12 cellular contexts compared by ENCODE assay signal in genomic region chr6:45187841-45188240, GRCh38.
DNase-seq lines count a peak whose midpoint lies in the region; ATAC-seq and TF ChIP-seq lines count a peak whose summit lies in the region.
"Had no signal": no experiment of that assay in that cellular context is flagged by ENCODE, and none has a peak within 500 bp of the region (broad histone marks: within the 10 kb centered on the region; RNA-seq: fewer than 3 reads in every experiment).

No MANE protein-coding gene starts in this region.

- TF ChIP-seq CTCF in AG04450 (IDR thresholded peaks at IDR 0.05; ENCODE audit: low read depth, low read length) (no peak), RWPE1 (conservative IDR thresholded peaks at IDR 0.05; ENCODE audit: low read depth) (no peak), choroid plexus epithelial cell (conservative IDR thresholded peaks at IDR 0.05; ENCODE audit: low read depth, low read length) (no peak), endothelial cell (IDR thresholded peaks at IDR 0.05; ENCODE audit: unreplicated experiment) (no peak)

- H3K36me3 Mint-ChIP-seq in endothelial cell (ENCODE audit: low read depth, unreplicated experiment), result no peaks in the 10 kb centered on the region

- POLR2A ChIA-PET in AG04450 (lab: Yijun Ruan, JAX) (no interaction called here), RWPE1 (lab: Yijun Ruan, JAX; ENCODE audit: low non-redundant PET) (no interaction called here)

- no peaks in the 10 kb centered on the region for H3K27me3 Mint-ChIP-seq in endothelial cell (ENCODE audit: unreplicated experiment)

- no peaks in the 10 kb centered on the region for H3K9me3 Mint-ChIP-seq in endothelial cell (ENCODE audit: unreplicated experiment)

- CTCF ChIA-PET in AG04450 (lab: Charles Lee) (no interaction called here), RWPE1 (lab: Yijun Ruan, JAX) (no interaction called here)

- no peak overlapping the region for H3K4me3 ChIP-seq in AG04450 (ENCODE audit: low read depth, low read length)
- H3K4me3 ChIP-seq in choroid plexus epithelial cell (ENCODE audit: low read depth, low read length), result no peak overlapping the region
- H3K4me3 ChIP-seq: suprapubic skin had no signal

- no peak for ATAC-seq in GM18907 (IDR thresholded peaks at IDR 0.05; ENCODE audit: unreplicated experiment)

- no peaks in the 10 kb centered on the region for H3K27me3 ChIP-seq in AG04450 (ENCODE audit: control insufficient read depth, insufficient read depth, low read length)
- H3K27me3 ChIP-seq: suprapubic skin had no signal

- H3K27ac Mint-ChIP-seq in endothelial cell (ENCODE audit: unreplicated experiment), result no peak overlapping the region
- H3K27ac Mint-ChIP-seq: T-helper 1 cell treated with Interleukin-12 subunit alpha and Interleukin-12 subunit beta and Interleukin-4 antibody, amounts not matched to agents 30 μg/mL and 1 μg/mL, for 36 hours had no signal

- H3K9me3 ChIP-seq in AG04450 (ENCODE audit: control insufficient read depth, insufficient read depth, low read length), result no peaks in the 10 kb centered on the region
- H3K9me3 ChIP-seq: suprapubic skin had no signal

- no peaks in the 10 kb centered on the region for H3K4me1 Mint-ChIP-seq in endothelial cell (ENCODE audit: unreplicated experiment)

- DNase-seq in AG04450 (ENCODE audit: low read depth, low spot score) (peak; percentile 2), ELR (ENCODE audit: low read depth) (peak; percentile 90), RWPE1 (ENCODE audit: low spot score) (peak; percentile 60), choroid plexus epithelial cell (ENCODE audit: low read depth) (peak; percentile 78), HuH-7 (ENCODE audit: low spot score) (no peak), endothelial cell (ENCODE audit: low spot score) (no peak), Ammon's horn (ENCODE audit: low spot score) (no peak)
- DNase-seq: erythroblast, midbrain had no signal

- H3K27ac ChIP-seq in AG04450 (ENCODE audit: low read depth, low read length) (no peak overlapping the region), RWPE1 (no peak overlapping the region)
- H3K27ac ChIP-seq: suprapubic skin had no signal

- H3K4me3 Mint-ChIP-seq in endothelial cell (ENCODE audit: unreplicated experiment), result no peak overlapping the region
- H3K4me3 Mint-ChIP-seq: T-helper 1 cell treated with Interleukin-12 subunit alpha and Interleukin-12 subunit beta and Interleukin-4 antibody, amounts not matched to agents 30 μg/mL and 1 μg/mL, for 36 hours had no signal

Comparison
In these comparisons a context has a peak if more than half of its experiments do, and no peak if none do; other contexts are left out.
1. DNase-seq: peak in AG04450 (single experiment), ELR (single experiment), RWPE1 (single experiment) and choroid plexus epithelial cell (single experiment); none in HuH-7 (single experiment), endothelial cell (single experiment) and Ammon's horn (single experiment).